Comparison of ENCODE assay signal across 1 cellular context in the genomic region with DNA sequence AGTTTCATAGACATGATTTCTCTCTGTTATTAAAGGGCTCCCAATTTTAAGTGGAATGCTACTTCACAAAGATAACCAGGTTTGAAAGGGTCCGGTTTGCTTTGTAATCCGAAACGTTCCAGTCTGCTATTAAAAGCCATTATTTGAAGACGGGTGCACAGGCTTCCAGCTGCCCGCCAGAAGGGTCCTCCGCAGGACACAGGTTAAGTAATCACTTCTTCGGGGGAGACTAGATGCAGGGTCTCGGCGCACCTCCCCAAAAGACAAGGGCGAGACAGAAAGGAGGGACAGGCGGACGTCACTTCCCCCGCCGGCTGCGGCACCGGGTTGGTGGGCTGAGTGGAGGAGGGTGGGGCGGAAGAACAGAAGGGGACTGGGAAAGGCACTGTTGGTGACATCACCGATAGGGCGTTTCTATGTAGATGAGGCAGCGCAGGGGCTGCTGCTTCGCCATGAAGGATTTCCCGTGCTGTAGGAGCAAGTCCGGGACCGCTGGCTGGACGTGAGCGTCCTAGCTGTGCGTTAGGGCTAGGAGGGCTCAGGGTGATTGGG.
TF ChIP-seq lines count a peak whose summit lies in the region.

No MANE protein-coding gene starts in this region.

TF ChIP-seq in HepG2, 621 proteins besides CTCF, POLR2A, EP300 and RAD21 (continued from another document and continues in another):
- 0 out of 2 replicates have a peak, but pooled peaks have one; percentile 33 for TF ChIP-seq ZBTB10 (CRISPR knock-in tag; IDR thresholded peaks at IDR 0.05; ENCODE audit: borderline replicate concordance)
- TF ChIP-seq BCL6 (CRISPR knock-in tag; IDR thresholded peaks at IDR 0.05), result no peak
- peak; percentile 63; the same call in 1 of the 2 replicates for TF ChIP-seq HOXA3 (CRISPR knock-in tag; IDR thresholded peaks at IDR 0.05)
- 0 out of 2 replicates have a peak, but pooled peaks have one; percentile 49 for TF ChIP-seq ZNF317 (CRISPR knock-in tag; IDR thresholded peaks at IDR 0.05)
- no peak for TF ChIP-seq POLR2AphosphoS2 (IDR thresholded peaks at IDR 0.05; ENCODE audit: low read depth, low read length)
- TF ChIP-seq ZBTB1 (CRISPR knock-in tag; IDR thresholded peaks at IDR 0.05; ENCODE audit: borderline replicate concordance), result no peak
- no peak for TF ChIP-seq ZNF737 (CRISPR knock-in tag; IDR thresholded peaks at IDR 0.05; ENCODE audit: borderline replicate concordance)
- TF ChIP-seq, protein P1, sequence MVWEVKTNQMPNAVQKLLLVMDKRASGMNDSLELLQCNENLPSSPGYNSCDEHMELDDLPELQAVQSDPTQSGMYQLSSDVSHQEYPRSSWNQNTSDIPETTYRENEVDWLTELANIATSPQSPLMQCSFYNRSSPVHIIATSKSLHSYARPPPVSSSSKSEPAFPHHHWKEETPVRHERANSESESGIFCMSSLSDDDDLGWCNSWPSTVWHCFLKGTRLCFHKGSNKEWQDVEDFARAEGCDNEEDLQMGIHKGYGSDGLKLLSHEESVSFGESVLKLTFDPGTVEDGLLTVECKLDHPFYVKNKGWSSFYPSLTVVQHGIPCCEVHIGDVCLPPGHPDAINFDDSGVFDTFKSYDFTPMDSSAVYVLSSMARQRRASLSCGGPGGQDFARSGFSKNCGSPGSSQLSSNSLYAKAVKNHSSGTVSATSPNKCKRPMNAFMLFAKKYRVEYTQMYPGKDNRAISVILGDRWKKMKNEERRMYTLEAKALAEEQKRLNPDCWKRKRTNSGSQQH (CRISPR knock-in tag; IDR thresholded peaks at IDR 0.05; ENCODE audit: low read depth), result no peak
- no peak for TF ChIP-seq MYPOP (CRISPR knock-in tag; IDR thresholded peaks at IDR 0.05)
- peak; percentile 13; the same call in 1 of the 2 replicates for TF ChIP-seq YEATS2 (CRISPR knock-in tag; IDR thresholded peaks at IDR 0.05; ENCODE audit: borderline replicate concordance)
- TF ChIP-seq ZBTB7A (CRISPR knock-in tag; IDR thresholded peaks at IDR 0.05), result 0 out of 2 replicates have a peak, but pooled peaks have one; percentile 38
- TF ChIP-seq AGO1 (IDR thresholded peaks at IDR 0.05; ENCODE audit: low read depth, low read length, poor library complexity, severe bottlenecking), result peak; percentile 63
- TF ChIP-seq ZSCAN22 (CRISPR knock-in tag; IDR thresholded peaks at IDR 0.05), result no peak
- TF ChIP-seq ZSCAN12 (CRISPR knock-in tag; IDR thresholded peaks at IDR 0.05), result no peak
- TF ChIP-seq FOXK2 (IDR thresholded peaks at IDR 0.05), result no peak
- TF ChIP-seq ZNF44 (CRISPR knock-in tag; IDR thresholded peaks at IDR 0.05), result no peak; the same call in 1 of the 2 replicates
- no peak for TF ChIP-seq NONO (IDR thresholded peaks at IDR 0.05)
- TF ChIP-seq NONO (CRISPR knock-in tag; conservative IDR thresholded peaks at IDR 0.05), result peak; percentile 57; the same call in 1 of the 2 replicates
- TF ChIP-seq KLF15 (CRISPR knock-in tag; IDR thresholded peaks at IDR 0.05; ENCODE audit: borderline replicate concordance), result no peak
- no peak for TF ChIP-seq ETS1 (CRISPR knock-in tag; IDR thresholded peaks at IDR 0.05)
- TF ChIP-seq ZNF562 (CRISPR knock-in tag; IDR thresholded peaks at IDR 0.05; ENCODE audit: borderline replicate concordance), result no peak
- no peak for TF ChIP-seq CCAR2 (optimal IDR thresholded peaks at IDR 0.05; ENCODE audit: low read depth, low read length)
- no peak for TF ChIP-seq ZNF224 (CRISPR knock-in tag; IDR thresholded peaks at IDR 0.05)
- no peak for TF ChIP-seq ZNF512 (CRISPR knock-in tag; IDR thresholded peaks at IDR 0.05)
- TF ChIP-seq ZMYM4 (CRISPR knock-in tag; IDR thresholded peaks at IDR 0.05), result peak; percentile 15; the same call in 1 of the 2 replicates
- 0 out of 2 replicates have a peak, but pooled peaks have one; percentile 9 for TF ChIP-seq RCOR2 (CRISPR knock-in tag; IDR thresholded peaks at IDR 0.05)
- TF ChIP-seq ZNF234 (CRISPR knock-in tag; conservative IDR thresholded peaks at IDR 0.05), result no peak
- TF ChIP-seq, protein P2, sequence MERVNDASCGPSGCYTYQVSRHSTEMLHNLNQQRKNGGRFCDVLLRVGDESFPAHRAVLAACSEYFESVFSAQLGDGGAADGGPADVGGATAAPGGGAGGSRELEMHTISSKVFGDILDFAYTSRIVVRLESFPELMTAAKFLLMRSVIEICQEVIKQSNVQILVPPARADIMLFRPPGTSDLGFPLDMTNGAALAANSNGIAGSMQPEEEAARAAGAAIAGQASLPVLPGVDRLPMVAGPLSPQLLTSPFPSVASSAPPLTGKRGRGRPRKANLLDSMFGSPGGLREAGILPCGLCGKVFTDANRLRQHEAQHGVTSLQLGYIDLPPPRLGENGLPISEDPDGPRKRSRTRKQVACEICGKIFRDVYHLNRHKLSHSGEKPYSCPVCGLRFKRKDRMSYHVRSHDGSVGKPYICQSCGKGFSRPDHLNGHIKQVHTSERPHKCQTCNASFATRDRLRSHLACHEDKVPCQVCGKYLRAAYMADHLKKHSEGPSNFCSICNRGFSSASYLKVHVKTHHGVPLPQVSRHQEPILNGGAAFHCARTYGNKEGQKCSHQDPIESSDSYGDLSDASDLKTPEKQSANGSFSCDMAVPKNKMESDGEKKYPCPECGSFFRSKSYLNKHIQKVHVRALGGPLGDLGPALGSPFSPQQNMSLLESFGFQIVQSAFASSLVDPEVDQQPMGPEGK (CRISPR knock-in tag; IDR thresholded peaks at IDR 0.05), result peak; percentile 93
- TF ChIP-seq SRY (CRISPR knock-in tag; IDR thresholded peaks at IDR 0.05), result 0 out of 2 replicates have a peak, but pooled peaks have one; percentile 1
- TF ChIP-seq SAFB2 (CRISPR knock-in tag; IDR thresholded peaks at IDR 0.05; ENCODE audit: borderline replicate concordance, low read depth), result 0 out of 2 replicates have a peak, but pooled peaks have one; percentile 47
- TF ChIP-seq PHF20 (CRISPR knock-in tag; IDR thresholded peaks at IDR 0.05), result no peak
- peak; percentile 39; the same call in 1 of the 2 replicates for TF ChIP-seq SUZ12 (IDR thresholded peaks at IDR 0.05; ENCODE audit: low read depth, low read length)
- TF ChIP-seq SNRNP70 (IDR thresholded peaks at IDR 0.05; ENCODE audit: low read depth, low read length), result no peak
- no peak for TF ChIP-seq RFX3 (CRISPR knock-in tag; IDR thresholded peaks at IDR 0.05)
- TF ChIP-seq MXD3 (CRISPR knock-in tag; IDR thresholded peaks at IDR 0.05), result no peak; the same call in 1 of the 2 replicates
- TF ChIP-seq, protein P3, sequence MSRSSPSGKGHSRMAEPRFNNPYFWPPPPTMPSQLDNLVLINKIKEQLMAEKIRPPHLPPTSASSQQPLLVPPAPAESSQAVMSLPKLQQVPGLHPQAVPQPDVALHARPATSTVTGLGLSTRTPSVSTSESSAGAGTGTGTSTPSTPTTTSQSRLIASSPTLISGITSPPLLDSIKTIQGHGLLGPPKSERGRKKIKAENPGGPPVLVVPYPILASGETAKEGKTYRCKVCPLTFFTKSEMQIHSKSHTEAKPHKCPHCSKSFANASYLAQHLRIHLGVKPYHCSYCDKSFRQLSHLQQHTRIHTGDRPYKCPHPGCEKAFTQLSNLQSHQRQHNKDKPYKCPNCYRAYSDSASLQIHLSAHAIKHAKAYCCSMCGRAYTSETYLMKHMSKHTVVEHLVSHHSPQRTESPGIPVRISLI (CRISPR knock-in tag; IDR thresholded peaks at IDR 0.05; ENCODE audit: borderline replicate concordance), result no peak
- 0 out of 2 replicates have a peak, but pooled peaks have one; percentile 10 for TF ChIP-seq FOXC1 (CRISPR knock-in tag; IDR thresholded peaks at IDR 0.05; ENCODE audit: borderline replicate concordance)
- TF ChIP-seq STAT5B (CRISPR knock-in tag; IDR thresholded peaks at IDR 0.05), result no peak
- no peak for TF ChIP-seq MAFF (IDR thresholded peaks at IDR 0.05; ENCODE audit: low read depth, low read length)
- TF ChIP-seq RBM22 (optimal IDR thresholded peaks at IDR 0.05; ENCODE audit: low read length), result no peak
- no peak for TF ChIP-seq ZNF383 (CRISPR knock-in tag; IDR thresholded peaks at IDR 0.05; ENCODE audit: borderline replicate concordance)
- no peak for TF ChIP-seq HNRNPK (IDR thresholded peaks at IDR 0.05; ENCODE audit: low read depth, low read length, poor library complexity, severe bottlenecking)
- TF ChIP-seq IKZF5 (CRISPR knock-in tag; IDR thresholded peaks at IDR 0.05), result no peak
- no peak for TF ChIP-seq ZNF782 (CRISPR knock-in tag; IDR thresholded peaks at IDR 0.05; ENCODE audit: borderline replicate concordance)
- TF ChIP-seq ZNF143 (CRISPR knock-in tag; IDR thresholded peaks at IDR 0.05), result peak; percentile 91
- TF ChIP-seq, protein P4, sequence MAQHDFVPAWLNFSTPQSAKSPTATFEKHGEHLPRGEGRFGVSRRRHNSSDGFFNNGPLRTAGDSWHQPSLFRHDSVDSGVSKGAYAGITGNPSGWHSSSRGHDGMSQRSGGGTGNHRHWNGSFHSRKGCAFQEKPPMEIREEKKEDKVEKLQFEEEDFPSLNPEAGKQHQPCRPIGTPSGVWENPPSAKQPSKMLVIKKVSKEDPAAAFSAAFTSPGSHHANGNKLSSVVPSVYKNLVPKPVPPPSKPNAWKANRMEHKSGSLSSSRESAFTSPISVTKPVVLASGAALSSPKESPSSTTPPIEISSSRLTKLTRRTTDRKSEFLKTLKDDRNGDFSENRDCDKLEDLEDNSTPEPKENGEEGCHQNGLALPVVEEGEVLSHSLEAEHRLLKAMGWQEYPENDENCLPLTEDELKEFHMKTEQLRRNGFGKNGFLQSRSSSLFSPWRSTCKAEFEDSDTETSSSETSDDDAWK (CRISPR knock-in tag; IDR thresholded peaks at IDR 0.05), result no peak
- no peak for TF ChIP-seq PTBP1 (IDR thresholded peaks at IDR 0.05; ENCODE audit: low read depth, low read length, poor library complexity, severe bottlenecking)
